8 cellular contexts compared by ENCODE assay signal in the genomic region with DNA sequence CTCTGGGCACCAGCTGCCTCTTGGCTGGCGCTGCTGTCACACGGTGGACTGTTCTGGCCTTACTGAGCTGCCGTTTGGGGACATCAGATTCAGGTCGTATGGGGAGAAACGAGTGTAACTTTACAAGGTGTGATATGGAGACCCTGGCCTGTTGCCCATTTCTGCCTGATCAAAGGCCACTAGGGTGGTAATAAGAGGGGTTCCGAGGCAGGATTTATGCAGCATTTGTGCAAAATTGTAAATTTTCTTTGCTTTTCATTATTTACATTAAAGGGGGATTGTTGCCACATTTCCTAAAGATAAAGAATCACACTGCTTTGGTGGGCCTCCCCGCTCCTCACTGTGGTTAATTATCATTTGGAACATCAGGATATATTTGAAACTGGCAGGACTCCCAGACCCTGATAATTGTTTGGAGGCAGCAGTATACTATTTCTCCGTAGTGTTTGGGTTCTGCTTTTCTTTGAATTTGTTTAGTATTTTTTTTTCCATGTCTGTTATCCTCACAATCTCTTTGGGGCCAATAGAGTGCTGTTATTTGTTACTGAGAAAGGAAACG. TPM values are rescaled to one million over a fixed set of nuclear protein-coding genes. Genes with fewer than 3 reads are reported as not detected.
DNase-seq lines count a peak whose midpoint lies in the region; ATAC-seq and TF ChIP-seq lines count a peak whose summit lies in the region.

No MANE protein-coding gene starts in this region.

- in situ Hi-C loops in astrocyte of the spinal cord (cut with HindIII; ENCODE audit: low sequenced_read_pairs): no loop called here

- H3K36me3 ChIP-seq in right lobe of liver: no peaks in the 10 kb centered on the region
- no peaks in the 10 kb centered on the region for H3K36me3 ChIP-seq in uterus

- ATAC-seq in GM18508 (IDR thresholded peaks at IDR 0.05; ENCODE audit: insufficient read depth, unreplicated experiment) (peak; percentile 20), right lobe of liver (no peak), HG02870 (IDR thresholded peaks at IDR 0.05; ENCODE audit: unreplicated experiment) (no peak), HG03196 (IDR thresholded peaks at IDR 0.05; ENCODE audit: unreplicated experiment) (no peak)

- H3K4me1 ChIP-seq in right lobe of liver (peaks cover 0 to 5% (median 0%) of the 10 kb centered on the region in 4 donors), uterus (no peaks in the 10 kb centered on the region)

- peak overlapping the region; percentile 77 for H3K4me3 ChIP-seq in Jurkat, Clone E6-1 (ENCODE audit: low read length)
- H3K4me3 ChIP-seq in astrocyte of the spinal cord (ENCODE audit: low read depth, low read length): peak overlapping the region; percentile 80
- H3K4me3 ChIP-seq in right lobe of liver: peak overlapping the region; percentile 68 to 83 (median 71)
- H3K4me3 ChIP-seq in uterus: peak overlapping the region; percentile 64 to 89

- TF ChIP-seq CTCF in astrocyte of the spinal cord (IDR thresholded peaks at IDR 0.05; ENCODE audit: low read depth, low read length) (no peak), right lobe of liver (IDR thresholded peaks at IDR 0.05) (no peak), uterus (IDR thresholded peaks at IDR 0.05) (peak in 1 of 4 experiments; percentile 6)

- H3K27ac ChIP-seq in right lobe of liver (no peak overlapping the region), uterus (peak overlapping the region; percentile 84)

- no peak for DNase-seq in Jurkat, Clone E6-1 (ENCODE audit: low read depth, low spot score)
- DNase-seq in astrocyte of the spinal cord (ENCODE audit: low read depth, low spot score) (no peak), right lobe of liver (no peak), uterus (no peak), NOMO-1 treated with dmso at 0.1 percent for 144 hours (lab: John Stamatoyannopoulos, UW; ENCODE audit: unreplicated experiment) (no peak)

- intact Hi-C loops in right lobe of liver (cut with DNase I): no loop called here
- intact Hi-C loops in uterus (cut with DNase I; ENCODE audit: low total_unique reads): no loop called here

- H3K27me3 ChIP-seq in right lobe of liver (no peaks in the 10 kb centered on the region), uterus (no peaks in the 10 kb centered on the region)

- TF ChIP-seq POLR2A in right lobe of liver (IDR thresholded peaks at IDR 0.05): no peak
- TF ChIP-seq POLR2A in uterus (IDR thresholded peaks at IDR 0.05): no peak

- H3K9me3 ChIP-seq in right lobe of liver (no peaks in the 10 kb centered on the region), uterus (no peaks in the 10 kb centered on the region)

- WGBS in right lobe of liver (ENCODE audit: insufficient coverage, low coverage, low lambda C conversion rate, missing lambda C conversion rate): 32% methylated on average over 9 of the region's 9 CpGs

RNA-seq across cellular contexts. Expression of a gene that starts 0.9 kb away (rescaled TPM):
- 16.4 TPM for polyA plus RNA-seq in Jurkat, Clone E6-1 (2012; ENCODE audit: insufficient read depth, insufficient read length)
- 1 to 10 TPM in 5 of 6 experiments, under 1 TPM in 1; 0.75 to 2.9 (median 1.7) TPM for total RNA-seq in right lobe of liver
- total RNA-seq in uterus: 10 to 100 TPM in 2 of 4 donors, 1 to 10 TPM in 2; 3.1 to 26.0 (median 10.3) TPM

RNA-seq across cellular contexts. Expression of a gene that starts 55.5 kb away (rescaled TPM):
- 10.9 TPM for polyA plus RNA-seq in Jurkat, Clone E6-1 (2012; ENCODE audit: insufficient read depth, insufficient read length)
- total RNA-seq in right lobe of liver (1 to 10 TPM; 2.2 to 3.8 (median 2.7) TPM), uterus (10 to 100 TPM in 3 of 4 donors, 1 to 10 TPM in 1; 5.1 to 39.5 (median 17.0) TPM)

Comparison
In these comparisons a context has a peak if more than half of its experiments do, and no peak if none do; other contexts are left out.
1. H3K27ac ChIP-seq: peak in uterus (2 of 2); none in right lobe of liver (0 of 3).
2. Peak in every context shown above with its lines, with median percentiles within 50 percentile points of each other: H3K4me3 ChIP-seq.